ENCODE assay signal across 8 cellular contexts in genomic region chr4:21765810-21766407, GRCh38.
DNase-seq lines count a peak whose midpoint lies in the region; ATAC-seq and TF ChIP-seq lines count a peak whose summit lies in the region.

No MANE protein-coding gene starts in this region.

- peak; percentile 49 for DNase-seq in Calu3
- DNase-seq in NCI-H748 (lab: John Stamatoyannopoulos, UW; ENCODE audit: unreplicated experiment): peak; percentile 27
- peak; percentile 65 for DNase-seq in brain microvascular endothelial cell
- no peak for DNase-seq in kidney epithelial cell (ENCODE audit: low read depth)
- DNase-seq in upper lobe of left lung: no peak
- no peak for DNase-seq in posterior vena cava (ENCODE audit: low spot score)

- peak; percentile 86 for ATAC-seq in GM19023 (IDR thresholded peaks at IDR 0.05; ENCODE audit: unreplicated experiment)
- ATAC-seq in HG03175 (IDR thresholded peaks at IDR 0.05; ENCODE audit: unreplicated experiment): peak; percentile 76
- ATAC-seq in upper lobe of left lung (ENCODE audit: low FRiP score in 2 of 2): peak; percentile 63 to 78

- H3K27ac ChIP-seq in brain microvascular endothelial cell: no peak overlapping the region
- no peak overlapping the region for H3K27ac ChIP-seq in upper lobe of left lung

- peaks cover 0 to 3% (median 0%) of the 10 kb centered on the region in 4 donors for H3K4me1 ChIP-seq in upper lobe of left lung

- peaks cover 18% of the 10 kb centered on the region for H3K4me1 Mint-ChIP-seq in Calu3 (ENCODE audit: low read depth, unreplicated experiment)

- H3K4me3 ChIP-seq in brain microvascular endothelial cell (ENCODE audit: low read depth, low read length) (no peak overlapping the region), kidney epithelial cell (ENCODE audit: low read depth, low read length) (no peak overlapping the region), upper lobe of left lung (no peak overlapping the region)

- no peak overlapping the region for H3K4me3 Mint-ChIP-seq in Calu3 (ENCODE audit: low read depth, unreplicated experiment)

- no TSS peak for BruUV-seq in Calu3 (replicated peaks; lab: Mats Ljungman, UMichigan)

- H3K27me3 Mint-ChIP-seq in Calu3 (ENCODE audit: unreplicated experiment): peaks cover 16% of the 10 kb centered on the region

- H3K27ac Mint-ChIP-seq in Calu3 (ENCODE audit: unreplicated experiment): no peak overlapping the region

- no peak for TF ChIP-seq EP300 in upper lobe of left lung (IDR thresholded peaks at IDR 0.05)

- H3K36me3 ChIP-seq in brain microvascular endothelial cell (replicated peaks) (no peaks in the 10 kb centered on the region), kidney epithelial cell (ENCODE audit: control insufficient read depth, insufficient read depth, low read length) (no peaks in the 10 kb centered on the region), upper lobe of left lung (no peaks in the 10 kb centered on the region)

- WGBS in upper lobe of left lung, 2 donors: 34 to 36% methylated on average over 8 of the region's 8 CpGs

- no peaks in the 10 kb centered on the region for H3K9me3 ChIP-seq in upper lobe of left lung

- peak; percentile 46 for TF ChIP-seq CTCF in Calu3 (IDR thresholded peaks at IDR 0.05; ENCODE audit: unreplicated experiment)
- peak; percentile 86 for TF ChIP-seq CTCF in brain microvascular endothelial cell (IDR thresholded peaks at IDR 0.05; ENCODE audit: low read depth, low read length, missing control alignments)
- peak; percentile 83 for TF ChIP-seq CTCF in kidney epithelial cell (IDR thresholded peaks at IDR 0.05; ENCODE audit: insufficient read depth, low read length, poor library complexity, severe bottlenecking)
- TF ChIP-seq CTCF in upper lobe of left lung (IDR thresholded peaks at IDR 0.05): peak; percentile 41 to 76 (median 59)

- TF ChIP-seq POLR2A in upper lobe of left lung (IDR thresholded peaks at IDR 0.05): no peak

- intact Hi-C loops in Calu3 (cut with micrococcal nuclease; ENCODE audit: unreplicated experiment) (loop anchor here (5.0 kb wide), 1 partner anchor 1349 kb away; no protein-coding TSS in a partner anchor), posterior vena cava (cut with DNase I) (loop anchor here in 1 of 2 donors (5.0 kb wide), 1 partner anchor 254 kb away; no protein-coding TSS in a partner anchor)

- in situ Hi-C loops in brain microvascular endothelial cell (cut with HindIII; ENCODE audit: low pct_ligation_motif_present, low sequenced_read_pairs): loop anchor here (25.0 kb wide), 1 partner anchor 254 kb away; no protein-coding TSS in a partner anchor

- H3K9me3 Mint-ChIP-seq in Calu3 (ENCODE audit: low read depth, unreplicated experiment): no peaks in the 10 kb centered on the region

- H3K36me3 Mint-ChIP-seq in Calu3 (ENCODE audit: insufficient read depth, unreplicated experiment): peaks cover 6% of the 10 kb centered on the region

- H3K27me3 ChIP-seq in brain microvascular endothelial cell (replicated peaks) (no peaks in the 10 kb centered on the region), kidney epithelial cell (ENCODE audit: control insufficient read depth, insufficient read depth, low read length) (no peaks in the 10 kb centered on the region), upper lobe of left lung (no peaks in the 10 kb centered on the region)

- CTCF ChIA-PET in Calu3 (lab: Charles Lee): no interaction called here

Comparison
In these comparisons a context has a peak if more than half of its experiments do, and no peak if none do; other contexts are left out.
1. DNase-seq: peak in Calu3 (single experiment), NCI-H748 (single experiment) and brain microvascular endothelial cell (single experiment); none in kidney epithelial cell (single experiment), upper lobe of left lung (0 of 2) and posterior vena cava (single experiment).
2. Peak in every context shown above with its lines, with median percentiles within 50 percentile points of each other: CTCF ChIP-seq and ATAC-seq.